ENCODE assay signal across 7 cellular contexts in the genomic region with DNA sequence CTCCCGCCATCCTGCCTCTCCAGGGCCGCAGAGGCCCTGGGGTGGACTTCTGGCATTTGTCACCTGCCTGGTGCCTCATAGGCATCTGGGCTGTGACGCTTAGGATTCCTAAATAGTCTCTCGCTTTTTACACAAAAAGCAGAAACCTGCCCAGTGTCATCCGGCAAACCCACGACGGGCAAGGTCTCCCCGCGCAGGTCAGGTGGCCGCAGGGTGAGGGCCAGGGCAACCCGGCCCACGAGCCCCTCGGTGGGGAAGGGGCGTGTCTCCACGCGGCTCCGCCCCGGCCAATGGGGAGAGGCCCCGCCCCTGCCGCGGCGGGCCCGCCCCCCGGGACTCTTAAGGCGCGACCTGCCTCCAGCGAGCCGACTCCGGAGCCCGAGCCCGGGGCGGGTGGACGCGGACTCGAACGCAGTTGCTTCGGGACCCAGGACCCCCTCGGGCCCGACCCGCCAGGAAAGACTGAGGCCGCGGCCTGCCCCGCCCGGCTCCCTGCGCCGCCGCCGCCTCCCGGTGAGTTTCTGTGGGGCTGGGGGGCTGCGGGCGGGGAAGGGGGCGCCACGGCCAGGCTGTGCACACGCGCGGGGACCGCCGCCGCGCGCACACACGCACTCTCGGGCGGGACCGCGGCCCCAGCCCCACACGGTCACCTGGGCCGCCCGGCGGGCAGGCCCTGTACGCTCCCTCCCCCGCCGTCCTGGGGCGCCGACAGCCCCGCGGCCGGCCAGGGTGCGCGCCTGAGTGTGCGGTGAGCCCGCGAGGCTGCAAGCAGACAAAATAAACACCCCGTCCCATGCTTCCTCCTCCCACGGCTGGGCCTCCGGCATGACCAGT. TPM values are rescaled to one million over a fixed set of nuclear protein-coding genes. Genes with fewer than 3 reads are reported as not detected.
DNase-seq lines count a peak whose midpoint lies in the region; ATAC-seq and TF ChIP-seq lines count a peak whose summit lies in the region.

A gene (plus strand): TSS at position 368 of the 834 bp plus-strand sequence. CDS start 9,030 bp downstream, outside the sequence.

- H3K27me3 Mint-ChIP-seq in IgD-negative memory B cell, result no peaks in the 10 kb centered on the region
- H3K27me3 Mint-ChIP-seq in activated CD4-positive, alpha-beta memory T cell treated with anti-CD3 and anti-CD28 coated beads for 36 hours, result no peaks in the 10 kb centered on the region

- DNase-seq in activated CD4-positive, alpha-beta memory T cell treated with anti-CD3 and anti-CD28 coated beads for 36 hours, result peak; percentile 73
- peak; percentile 50 to 87 (median 78) for DNase-seq in dorsolateral prefrontal cortex
- DNase-seq in lower leg skin (ENCODE audit: low spot score in 2 of 2), result peak; percentile 67 to 96
- DNase-seq in stimulated activated CD4-positive, alpha-beta T cell treated with anti-CD3 and anti-CD28 coated beads, Interleukin-4, amount 100 ng/mL, for 4 hours, result peak; percentile 69 to 75

- no peaks in the 10 kb centered on the region for H3K27me3 ChIP-seq in dorsolateral prefrontal cortex

- POLR2A ChIA-PET in activated CD4-positive, alpha-beta memory T cell treated with anti-CD3 and anti-CD28 coated beads for 36 hours (lab: Charles Lee), result no interaction called here

- CTCF ChIA-PET in activated CD4-positive, alpha-beta memory T cell treated with anti-CD3 and anti-CD28 coated beads for 36 hours (lab: Charles Lee), result interaction anchor here (1.4 to 2.1 kb wide), 2 partner anchors 31 to 32 kb away, joined by 3 to 7 read pairs; no protein-coding TSS in a partner anchor

- H3K4me3 Mint-ChIP-seq in IgD-negative memory B cell, result peak within 1 kb of the TSS; percentile 53 to 94 (median 84)
- peak within 1 kb of the TSS; percentile 66 for H3K4me3 Mint-ChIP-seq in activated CD4-positive, alpha-beta memory T cell treated with anti-CD3 and anti-CD28 coated beads for 36 hours

- peak within 1 kb of the TSS in 57 of 59 donors; percentile 31 to 93 (median 79) for H3K27ac ChIP-seq in dorsolateral prefrontal cortex

- intact Hi-C loops in activated CD4-positive, alpha-beta memory T cell treated with anti-CD3 and anti-CD28 coated beads for 36 hours (cut with micrococcal nuclease), result no loop called here
- intact Hi-C loops in dorsolateral prefrontal cortex (cut with DNase I) (no loop called here), lower leg skin (cut with DNase I; ENCODE audit: low total_unique reads) (loop anchor here (10.0 kb wide), 1 partner anchor 1133 kb away; no protein-coding TSS in a partner anchor)

- no peaks in the 10 kb centered on the region for H3K9me3 Mint-ChIP-seq in IgD-negative memory B cell
- no peaks in the 10 kb centered on the region for H3K9me3 Mint-ChIP-seq in activated CD4-positive, alpha-beta memory T cell treated with anti-CD3 and anti-CD28 coated beads for 36 hours

- H3K4me1 Mint-ChIP-seq in IgD-negative memory B cell, result peaks cover 0 to 21% (median 16%) of the 10 kb centered on the region in 3 donors
- peaks cover 20% of the 10 kb centered on the region for H3K4me1 Mint-ChIP-seq in activated CD4-positive, alpha-beta memory T cell treated with anti-CD3 and anti-CD28 coated beads for 36 hours (ENCODE audit: low read depth)

- TF ChIP-seq CTCF in dorsolateral prefrontal cortex (IDR thresholded peaks at IDR 0.05 in 54 of 56, conservative IDR thresholded peaks at IDR 0.05 in 2 of 56; ENCODE audit: low read depth in 1 of 56, partially characterized antibody in 56 of 56) (peak in 1 of 56 donors; percentile 11), lower leg skin (IDR thresholded peaks at IDR 0.05) (no peak)

- H3K4me3 ChIP-seq in dorsolateral prefrontal cortex (peak within 1 kb of the TSS; percentile 39 to 84 (median 66)), lower leg skin (ENCODE audit: low read depth, poor library complexity, severe bottlenecking) (peak within 1 kb of the TSS; percentile 35)

- WGBS in lower leg skin, 2 donors, result 5% methylated on average over 17 to 36 of the region's 86 CpGs

- peak within 1 kb of the TSS in 2 of 3 donors; percentile 83 to 94 for H3K27ac Mint-ChIP-seq in IgD-negative memory B cell
- H3K27ac Mint-ChIP-seq in activated CD4-positive, alpha-beta memory T cell treated with anti-CD3 and anti-CD28 coated beads for 36 hours, result no peak within 1 kb of the TSS

- peak in 1 of 2 donors; percentile 96 for TF ChIP-seq POLR2A in lower leg skin (IDR thresholded peaks at IDR 0.05)

- peaks cover 5% of the 10 kb centered on the region for H3K36me3 Mint-ChIP-seq in IgD-negative memory B cell
- H3K36me3 Mint-ChIP-seq in activated CD4-positive, alpha-beta memory T cell treated with anti-CD3 and anti-CD28 coated beads for 36 hours, result no peaks in the 10 kb centered on the region

- ATAC-seq in GM19025 (IDR thresholded peaks at IDR 0.05; ENCODE audit: low read depth, unreplicated experiment) (peak; percentile 65), HG03280 (IDR thresholded peaks at IDR 0.05; ENCODE audit: unreplicated experiment) (no peak)

RNA-seq across cellular contexts. Expression of the gene that starts here (rescaled TPM):
- polyA plus RNA-seq in IgD-negative memory B cell, result 0.45 TPM
- under 1 TPM in 1 of 2 experiments, not detected in 1; 0.07 TPM for total RNA-seq in activated CD4-positive, alpha-beta memory T cell treated with anti-CD3 and anti-CD28 coated beads for 36 hours
- total RNA-seq in dorsolateral prefrontal cortex (10 to 100 TPM in 84 of 120 experiments, 1 to 10 TPM in 36; 3.9 to 49.4 (median 12.1) TPM), lower leg skin (10 to 100 TPM; 35.6 to 52.8 (median 46.7) TPM)

Comparison
In these comparisons a context has a peak if more than half of its experiments do, and no peak if none do; other contexts are left out.
1. RNA of the gene that starts here (total RNA-seq): 35.6 to 52.8 TPM in lower leg skin and 3.9 to 49.4 TPM in dorsolateral prefrontal cortex; 0.07 TPM in activated CD4-positive, alpha-beta memory T cell treated with anti-CD3 and anti-CD28 coated beads for 36 hours; every median in the first group is over 4 times any median in the second.
2. Peak in DNase-seq in activated CD4-positive, alpha-beta memory T cell treated with anti-CD3 and anti-CD28 coated beads for 36 hours; RNA of the gene not detected or under 1 TPM.
3. Peak in every context shown above with its lines, with median percentiles within 50 percentile points of each other: DNase-seq.